ENCODE assay signal across 8 cellular contexts in the genomic region with DNA sequence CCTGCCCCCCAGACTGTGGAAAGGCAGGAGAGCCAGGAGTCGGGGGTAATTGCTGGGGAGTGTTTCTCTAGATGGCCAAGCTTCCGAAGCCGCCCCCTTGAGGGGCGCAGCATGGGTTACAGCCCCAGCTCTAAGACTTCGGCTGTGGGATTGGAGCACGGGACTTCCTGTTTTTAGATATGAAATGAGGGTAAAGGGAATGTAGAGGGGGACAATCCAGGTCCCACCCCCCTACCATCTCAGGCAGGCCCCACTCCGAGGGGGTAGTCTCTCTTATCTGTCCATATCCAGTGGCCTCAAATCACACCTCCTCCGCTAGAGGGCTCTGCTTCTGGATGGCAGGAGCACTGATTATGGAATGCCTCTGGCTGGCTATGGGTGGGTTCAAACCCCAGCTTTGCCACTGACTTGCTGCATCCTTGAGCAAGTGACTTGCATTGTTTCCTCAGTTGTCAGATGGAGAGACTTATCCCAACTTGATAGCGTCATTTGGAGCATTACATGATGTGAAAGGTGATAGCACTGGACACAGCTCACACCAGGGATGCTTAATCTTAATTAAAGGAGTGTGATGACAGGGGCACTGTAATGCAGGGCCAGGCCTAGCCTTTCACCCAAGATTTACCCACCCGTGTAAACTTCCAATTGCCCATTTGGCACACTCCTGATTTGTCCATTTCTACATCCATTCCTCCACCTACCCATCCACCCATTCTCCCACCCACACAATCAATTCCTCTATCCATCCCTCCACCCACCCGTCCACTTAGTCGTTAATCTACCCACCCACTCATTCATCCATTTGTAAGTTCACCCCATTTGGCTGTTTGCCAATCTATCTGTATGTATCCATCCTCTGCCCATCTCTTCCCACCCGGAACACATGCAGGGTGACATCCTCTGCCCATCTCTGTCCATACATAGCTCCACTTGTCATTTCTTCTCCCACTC. TPM values are rescaled to one million over a fixed set of nuclear protein-coding genes. Genes with fewer than 3 reads are reported as not detected.
A peak's percentile ranks its signal among the peaks of the same experiment; 100 is the strongest.
DNase-seq lines count a peak whose midpoint lies in the region; ATAC-seq and TF ChIP-seq lines count a peak whose summit lies in the region.

No MANE protein-coding gene starts in this region.

- ATAC-seq in activated CD8-positive, alpha-beta T cell treated with anti-CD3 and anti-CD28 coated beads for 36 hours, result peak; percentile 51
- ATAC-seq in naive thymus-derived CD8-positive, alpha-beta T cell, result peak; percentile 66 to 71
- ATAC-seq in GM21576 (IDR thresholded peaks at IDR 0.05; ENCODE audit: unreplicated experiment), result no peak

- no peak overlapping the region for H2AFZ ChIP-seq in fibroblast of lung (ENCODE audit: low read length)

- peak overlapping the region; percentile 51 for H3K4me2 ChIP-seq in fibroblast of lung (ENCODE audit: extremely low read depth, insufficient read depth, low read length)

- peak; percentile 9 for DNase-seq in NCI-H2196 (lab: John Stamatoyannopoulos, UW; ENCODE audit: unreplicated experiment)
- no peak for DNase-seq in NCI-H2196 treated with DMSO at 0.1 percent for 48 hours (lab: John Stamatoyannopoulos, UW; ENCODE audit: unreplicated experiment)
- peak; percentile 36 for DNase-seq in NCI-H1105 (lab: John Stamatoyannopoulos, UW)
- peak; percentile 52 for DNase-seq in activated CD8-positive, alpha-beta T cell treated with anti-CD3 and anti-CD28 coated beads for 36 hours
- DNase-seq in fibroblast of lung (ENCODE audit: low read depth in 2 of 2), result peak; percentile 44 to 57
- DNase-seq in naive thymus-derived CD8-positive, alpha-beta T cell, result peak in 4 of 10 donors; percentile 16 to 28 (median 19)
- DNase-seq in middle frontal gyrus (ENCODE audit: extremely low spot score, low spot score), result no peak

- no peaks in the 10 kb centered on the region for H3K36me3 ChIP-seq in fibroblast of lung (ENCODE audit: control insufficient read depth, insufficient read depth, low read length)

- H3K79me2 ChIP-seq in fibroblast of lung (ENCODE audit: control insufficient read depth, insufficient read depth, low read length), result no peaks in the 10 kb centered on the region

- H3K9me3 ChIP-seq in fibroblast of lung (ENCODE audit: control insufficient read depth, insufficient read depth, low read depth, low read length), result no peaks in the 10 kb centered on the region

- POLR2A ChIA-PET in activated CD8-positive, alpha-beta T cell treated with anti-CD3 and anti-CD28 coated beads for 36 hours (lab: Charles Lee), result interaction anchor here (1.3 to 1.6 kb wide), 3 partner anchors 11 to 394 kb away, joined by 3 to 4 read pairs (median 3); no protein-coding TSS in a partner anchor
- POLR2A ChIA-PET in naive thymus-derived CD8-positive, alpha-beta T cell (lab: Charles Lee), result interaction anchor here (0.6 to 1.9 kb wide), 5 partner anchors 14 to 134 kb away, joined by 3 to 26 read pairs (median 4); a partner anchor contains a TSS

- CTCF ChIA-PET in activated CD8-positive, alpha-beta T cell treated with anti-CD3 and anti-CD28 coated beads for 36 hours (lab: Charles Lee), result interaction anchor here (1.0 to 3.2 kb wide), 6 partner anchors 9 to 71 kb away, joined by 3 to 7 read pairs (median 3); a partner anchor contains a TSS

- H3K4me3 Mint-ChIP-seq in activated CD8-positive, alpha-beta T cell treated with anti-CD3 and anti-CD28 coated beads for 36 hours, result peak overlapping the region; percentile 33
- H3K4me3 Mint-ChIP-seq in naive thymus-derived CD8-positive, alpha-beta T cell, result peak overlapping the region; percentile 22 to 65 (median 58)

- no peak overlapping the region for H3K27ac ChIP-seq in fibroblast of lung (ENCODE audit: insufficient read depth, low read length)

- no peaks in the 10 kb centered on the region for H3K27me3 Mint-ChIP-seq in activated CD8-positive, alpha-beta T cell treated with anti-CD3 and anti-CD28 coated beads for 36 hours
- H3K27me3 Mint-ChIP-seq in naive thymus-derived CD8-positive, alpha-beta T cell, result peaks cover 0 to 1% (median 0%) of the 10 kb centered on the region in 5 donors

- H3K9ac ChIP-seq in fibroblast of lung (ENCODE audit: insufficient read depth, low read length), result no peak overlapping the region

- H3K36me3 Mint-ChIP-seq in activated CD8-positive, alpha-beta T cell treated with anti-CD3 and anti-CD28 coated beads for 36 hours (ENCODE audit: low read depth), result peaks cover 18% of the 10 kb centered on the region
- H3K36me3 Mint-ChIP-seq in naive thymus-derived CD8-positive, alpha-beta T cell, result peaks cover 0 to 34% (median 0%) of the 10 kb centered on the region in 3 donors

- H3K27ac Mint-ChIP-seq in activated CD8-positive, alpha-beta T cell treated with anti-CD3 and anti-CD28 coated beads for 36 hours, result no peak overlapping the region
- peak overlapping the region in 3 of 10 donors; percentile 6 to 76 (median 49) for H3K27ac Mint-ChIP-seq in naive thymus-derived CD8-positive, alpha-beta T cell

- TF ChIP-seq CTCF in activated CD8-positive, alpha-beta T cell treated with anti-CD3 and anti-CD28 coated beads for 36 hours (IDR thresholded peaks at IDR 0.05), result no peak
- peak; percentile 31 to 61 for TF ChIP-seq CTCF in fibroblast of lung (conservative IDR thresholded peaks at IDR 0.05 in 1 of 2, IDR thresholded peaks at IDR 0.05 in 1 of 2; ENCODE audit: low read depth in 1 of 2, low read length in 2 of 2)

- no peaks in the 10 kb centered on the region for H4K20me1 ChIP-seq in fibroblast of lung (ENCODE audit: control insufficient read depth, extremely low read depth, insufficient read depth, low read length)

- H3K4me1 Mint-ChIP-seq in activated CD8-positive, alpha-beta T cell treated with anti-CD3 and anti-CD28 coated beads for 36 hours (ENCODE audit: low read depth), result peaks cover 18% of the 10 kb centered on the region
- H3K4me1 Mint-ChIP-seq in naive thymus-derived CD8-positive, alpha-beta T cell, result peaks cover 8 to 34% (median 12%) of the 10 kb centered on the region in 4 donors

- H3K27me3 ChIP-seq in fibroblast of lung (ENCODE audit: control insufficient read depth, insufficient read depth, low read length), result no peaks in the 10 kb centered on the region

- no peaks in the 10 kb centered on the region for H3K9me3 Mint-ChIP-seq in activated CD8-positive, alpha-beta T cell treated with anti-CD3 and anti-CD28 coated beads for 36 hours
- H3K9me3 Mint-ChIP-seq in naive thymus-derived CD8-positive, alpha-beta T cell, result no peaks in the 10 kb centered on the region

- peaks cover 2% of the 10 kb centered on the region for H3K4me1 ChIP-seq in fibroblast of lung (ENCODE audit: control insufficient read depth, extremely low read depth, insufficient read depth, low read length)

- H3K4me3 ChIP-seq in fibroblast of lung (replicated peaks in 1 of 4; ENCODE audit: control extremely low read depth in 1 of 4, insufficient read depth in 1 of 4, low read depth in 3 of 4, low read length in 4 of 4), result peak overlapping the region in 2 of 4 experiments; percentile 50 to 55

- intact Hi-C loops in activated CD8-positive, alpha-beta T cell treated with anti-CD3 and anti-CD28 coated beads for 36 hours (cut with micrococcal nuclease), result loop anchor here (5.0 kb wide), 1 partner anchor 70 kb away; a partner anchor contains a TSS

RNA-seq across cellular contexts. Expression of a gene that starts 0.8 kb away (rescaled TPM):
- total RNA-seq in activated CD8-positive, alpha-beta T cell treated with anti-CD3 and anti-CD28 coated beads for 36 hours, result 1 to 10 TPM; 2.5 to 2.6 TPM
- total RNA-seq in fibroblast of lung, result 0.77 and 1.3 TPM in 2 replicates
- polyA plus RNA-seq in fibroblast of lung, result 0.25 and 0.41 TPM in 2 replicates
- 0.69 and 1.4 TPM in 2 replicates for polyA plus RNA-seq in fibroblast of lung (2012)
- 1.6 and 4.3 TPM in 2 replicates for polyA minus RNA-seq in fibroblast of lung (ENCODE audit: low replicate concordance)
- 1 to 10 TPM; 1.6 to 1.7 TPM for total RNA-seq in naive thymus-derived CD8-positive, alpha-beta T cell
- polyA plus RNA-seq in naive thymus-derived CD8-positive, alpha-beta T cell, result under 1 TPM in 2 of 3 donors, not detected in 1; 0.06 to 0.08 TPM

RNA-seq across cellular contexts. Expression of a gene that starts 15.1 kb away (rescaled TPM):
- total RNA-seq in activated CD8-positive, alpha-beta T cell treated with anti-CD3 and anti-CD28 coated beads for 36 hours, result 10 to 100 TPM; 50.6 to 51.5 TPM
- total RNA-seq in fibroblast of lung, result 23.6 and 33.0 TPM in 2 replicates
- 41.4 and 46.6 TPM in 2 replicates for polyA plus RNA-seq in fibroblast of lung
- 40.6 and 44.9 TPM in 2 replicates for polyA plus RNA-seq in fibroblast of lung (2012)
- polyA minus RNA-seq in fibroblast of lung (ENCODE audit: low replicate concordance), result 78.5 and 127 TPM in 2 replicates
- 10 to 100 TPM; 98.7 to 99.4 TPM for total RNA-seq in naive thymus-derived CD8-positive, alpha-beta T cell
- polyA plus RNA-seq in naive thymus-derived CD8-positive, alpha-beta T cell, result 10 to 100 TPM; 23.7 to 48.4 (median 24.3) TPM

RNA-seq across cellular contexts. Expression of a gene that starts 29.6 kb away (rescaled TPM):
- total RNA-seq in activated CD8-positive, alpha-beta T cell treated with anti-CD3 and anti-CD28 coated beads for 36 hours, result 10 to 100 TPM; 64.3 to 67.7 TPM
- total RNA-seq in fibroblast of lung, result 20.5 and 26.4 TPM in 2 replicates
- 18.5 and 18.6 TPM in 2 replicates for polyA plus RNA-seq in fibroblast of lung
- 17.6 and 18.1 TPM in 2 replicates for polyA plus RNA-seq in fibroblast of lung (2012)
- 11.9 and 21.7 TPM in 2 replicates for polyA minus RNA-seq in fibroblast of lung (ENCODE audit: low replicate concordance)
- total RNA-seq in naive thymus-derived CD8-positive, alpha-beta T cell, result 100 to 1,000 TPM in 1 of 2 experiments, 10 to 100 TPM in 1; 91.1 to 100 TPM
- polyA plus RNA-seq in naive thymus-derived CD8-positive, alpha-beta T cell, result 10 to 100 TPM in 2 of 3 donors, 1 to 10 TPM in 1; 6.8 to 15.9 (median 12.6) TPM

RNA-seq across cellular contexts. Expression of a gene that starts 53.7 kb away (rescaled TPM):
- total RNA-seq in activated CD8-positive, alpha-beta T cell treated with anti-CD3 and anti-CD28 coated beads for 36 hours, result 100 to 1,000 TPM; 169 to 177 TPM
- total RNA-seq in fibroblast of lung, result 2.3 and 3.1 TPM in 2 replicates
- polyA plus RNA-seq in fibroblast of lung, result 3.7 and 5.0 TPM in 2 replicates
- polyA plus RNA-seq in fibroblast of lung (2012), result 2.7 and 4.0 TPM in 2 replicates
- polyA minus RNA-seq in fibroblast of lung (ENCODE audit: low replicate concordance), result 10.7 and 10.8 TPM in 2 replicates
- total RNA-seq in naive thymus-derived CD8-positive, alpha-beta T cell, result 100 to 1,000 TPM; 126 to 132 TPM
- 100 to 1,000 TPM; 170 to 331 (median 313) TPM for polyA plus RNA-seq in naive thymus-derived CD8-positive, alpha-beta T cell

Comparison
In these comparisons a context has a peak if more than half of its experiments do, and no peak if none do; other contexts are left out.
1. DNase-seq: peak in NCI-H2196 (single experiment), NCI-H1105 (single experiment), activated CD8-positive, alpha-beta T cell treated with anti-CD3 and anti-CD28 coated beads for 36 hours (single experiment) and fibroblast of lung (2 of 2); none in NCI-H2196 treated with DMSO at 0.1 percent for 48 hours (single experiment) and middle frontal gyrus (single experiment).